Comparison of ENCODE assay signal across 8 cellular contexts in the genomic region with DNA sequence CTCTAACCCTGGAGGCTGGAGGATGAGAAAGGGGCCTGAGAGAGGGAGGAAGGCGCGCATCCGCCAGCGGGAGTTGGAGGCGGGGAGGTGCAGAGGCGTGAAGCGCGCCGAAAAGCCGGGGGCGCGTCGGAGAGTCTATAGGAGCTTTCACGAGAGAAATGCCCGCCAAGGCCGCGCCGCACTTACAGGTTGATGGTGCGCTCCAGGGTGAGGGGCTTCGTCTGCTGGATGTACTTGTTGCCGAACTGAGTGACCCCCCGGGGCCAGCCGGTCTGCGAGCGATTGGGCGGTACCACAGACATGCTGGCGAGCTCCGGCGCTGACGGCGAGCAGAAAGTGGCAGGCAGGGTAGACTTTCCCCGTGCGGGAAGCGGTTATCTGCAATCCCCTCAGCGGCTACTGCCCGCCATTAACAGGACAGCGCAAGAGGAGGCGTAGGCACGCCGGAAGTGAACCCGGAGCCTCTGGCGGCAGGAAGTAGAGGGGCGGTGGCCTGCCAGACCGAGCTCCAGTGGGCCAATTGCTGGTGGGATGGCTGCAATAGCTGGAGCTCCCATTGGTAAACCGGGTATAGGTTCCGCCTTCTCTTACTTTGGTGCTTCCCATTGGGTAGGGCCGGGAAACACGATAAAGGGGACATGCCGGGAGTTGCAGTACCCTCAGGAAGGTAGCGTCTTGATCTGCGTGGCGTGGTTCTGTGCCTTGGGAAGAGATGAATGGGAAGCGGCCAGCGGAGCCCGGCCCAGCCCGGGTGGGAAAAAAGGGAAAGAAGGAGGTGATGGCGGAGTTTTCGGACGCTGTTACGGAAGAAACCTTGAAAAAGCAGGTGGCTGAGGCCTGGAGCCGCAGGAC. TPM values are rescaled to one million over a fixed set of nuclear protein-coding genes. Genes with fewer than 3 reads are reported as not detected.
DNase-seq lines count a peak whose midpoint lies in the region; TF ChIP-seq lines count a peak whose summit lies in the region.

A gene (minus strand): TSS at position 432 of the 852 bp plus-strand sequence. CDS start 130 bp downstream, at position 302.
A gene (plus strand): TSS at position 654 of the 852 bp plus-strand sequence. CDS start 59 bp downstream, at position 713.

- peaks cover 79% of the 10 kb centered on the region for H3K79me2 ChIP-seq in MM.1S (ENCODE audit: low read length)

- H3K9me3 ChIP-seq in ES-I3 (ENCODE audit: control insufficient read depth, insufficient read depth, low read length), result no peaks in the 10 kb centered on the region
- H3K9me3 ChIP-seq in HAP-1, result no peaks in the 10 kb centered on the region
- H3K9me3 ChIP-seq in MM.1S (replicated peaks; ENCODE audit: insufficient read depth, low read length), result no peaks in the 10 kb centered on the region

- H3K4me2 ChIP-seq in MM.1S (ENCODE audit: low read depth, low read length), result peak within 1 kb of the TSS; percentile 71

- peak within 1 kb of the TSS; percentile 94 to 95 (median 94) for H3K4me3 Mint-ChIP-seq in nephron
- H3K4me3 Mint-ChIP-seq in stimulated activated naive CD8-positive, alpha-beta T cell treated with anti-CD3 and anti-CD28 coated beads, Interleukin-15, Interleukin-2, amounts not matched to agents 100 ng/mL and 50 ng/mL, for 24 hours, result peak within 1 kb of the TSS; percentile 94

- H3K4me1 ChIP-seq in ES-I3 (ENCODE audit: insufficient read depth, low read length), result no peaks in the 10 kb centered on the region; the same call in 1 of the 2 replicates
- H3K4me1 ChIP-seq in HAP-1, result peaks cover 29% of the 10 kb centered on the region
- H3K4me1 ChIP-seq in MM.1S (ENCODE audit: low read length), result peaks cover 22% of the 10 kb centered on the region

- no peaks in the 10 kb centered on the region for H3K9me2 ChIP-seq in MM.1S (replicated peaks; ENCODE audit: insufficient read depth, low read length)

- H3K36me3 ChIP-seq in ES-I3 (ENCODE audit: insufficient read depth, low read length), result peaks cover 17% of the 10 kb centered on the region
- peaks cover 44% of the 10 kb centered on the region for H3K36me3 ChIP-seq in HAP-1 (replicated peaks)
- peaks cover 4% of the 10 kb centered on the region; the same call in 1 of the 2 replicates for H3K36me3 ChIP-seq in MM.1S (replicated peaks; ENCODE audit: insufficient read depth, low read length)

- in situ Hi-C loops in HAP-1 (cut with MboI; ENCODE audit: low sequenced_read_pairs), result no loop called here

- H3K27me3 Mint-ChIP-seq in nephron (ENCODE audit: low read depth), result no peaks in the 10 kb centered on the region
- H3K27me3 Mint-ChIP-seq in stimulated activated naive CD8-positive, alpha-beta T cell treated with anti-CD3 and anti-CD28 coated beads, Interleukin-15, Interleukin-2, amounts not matched to agents 100 ng/mL and 50 ng/mL, for 24 hours, result no peaks in the 10 kb centered on the region

- no peak for TF ChIP-seq CTCF in MM.1S (IDR thresholded peaks at IDR 0.05; ENCODE audit: low read length)
- no peak for TF ChIP-seq CTCF in fibroblast of the aortic adventitia (IDR thresholded peaks at IDR 0.05; ENCODE audit: insufficient read depth, low read length)
- TF ChIP-seq CTCF in nephron (IDR thresholded peaks at IDR 0.05; ENCODE audit: unreplicated experiment in 3 of 3), result no peak

- H3K9ac ChIP-seq in ES-I3 (ENCODE audit: low read depth, low read length) (peak within 1 kb of the TSS; percentile 82), MM.1S (ENCODE audit: low read length) (peak within 1 kb of the TSS; percentile 86)

- H3K27ac Mint-ChIP-seq in nephron, result peak within 1 kb of the TSS; percentile 80 to 94 (median 93)
- H3K27ac Mint-ChIP-seq in stimulated activated naive CD8-positive, alpha-beta T cell treated with anti-CD3 and anti-CD28 coated beads, Interleukin-15, Interleukin-2, amounts not matched to agents 100 ng/mL and 50 ng/mL, for 24 hours, result peak within 1 kb of the TSS; percentile 96

- peak within 1 kb of the TSS; percentile 83 for H3K4me3 ChIP-seq in HAP-1
- peak within 1 kb of the TSS; percentile 86 for H3K4me3 ChIP-seq in MM.1S (ENCODE audit: low read length)
- peak within 1 kb of the TSS; percentile 94 for H3K4me3 ChIP-seq in fibroblast of the aortic adventitia (ENCODE audit: low read depth, low read length)

- peaks cover 37% of the 10 kb centered on the region for H3K4me1 Mint-ChIP-seq in nephron
- H3K4me1 Mint-ChIP-seq in stimulated activated naive CD8-positive, alpha-beta T cell treated with anti-CD3 and anti-CD28 coated beads, Interleukin-15, Interleukin-2, amounts not matched to agents 100 ng/mL and 50 ng/mL, for 24 hours (ENCODE audit: low read depth), result peaks cover 51% of the 10 kb centered on the region

- 0 out of 2 replicates have a peak, but pooled peaks cover 12% of the 10 kb centered on the region for H3F3A ChIP-seq in MM.1S (ENCODE audit: insufficient read depth, low read length)

- H3K36me3 Mint-ChIP-seq in nephron (ENCODE audit: low read depth), result peaks cover 19% of the 10 kb centered on the region
- H3K36me3 Mint-ChIP-seq in stimulated activated naive CD8-positive, alpha-beta T cell treated with anti-CD3 and anti-CD28 coated beads, Interleukin-15, Interleukin-2, amounts not matched to agents 100 ng/mL and 50 ng/mL, for 24 hours (ENCODE audit: low read depth), result peaks cover 42% of the 10 kb centered on the region

- no peaks in the 10 kb centered on the region for H3K9me3 Mint-ChIP-seq in nephron
- no peaks in the 10 kb centered on the region for H3K9me3 Mint-ChIP-seq in stimulated activated naive CD8-positive, alpha-beta T cell treated with anti-CD3 and anti-CD28 coated beads, Interleukin-15, Interleukin-2, amounts not matched to agents 100 ng/mL and 50 ng/mL, for 24 hours

- H3K27me3 ChIP-seq in HAP-1 (ENCODE audit: low read depth) (no peaks in the 10 kb centered on the region), MM.1S (replicated peaks; ENCODE audit: insufficient read depth, low read length) (no peaks in the 10 kb centered on the region)

- H3K27ac ChIP-seq in MM.1S (ENCODE audit: low read length), result peak within 1 kb of the TSS; percentile 55; the same call in 1 of the 2 replicates

- H2AFZ ChIP-seq in MM.1S (ENCODE audit: low read length), result peak within 1 kb of the TSS; percentile 91

- DNase-seq in HAP-1 (ENCODE audit: low spot score in 2 of 2), result peak; percentile 95 to 99
- peak; percentile 97 for DNase-seq in MM.1S
- peak; percentile 88 for DNase-seq in SIG-M5 (lab: John Stamatoyannopoulos, UW)
- DNase-seq in activated gamma-delta T cell (lab: John Stamatoyannopoulos, UW), result peak; percentile 61
- DNase-seq in fibroblast of the aortic adventitia (ENCODE audit: low read depth), result peak; percentile 98

- peaks cover 9% of the 10 kb centered on the region; the same call in 1 of the 2 replicates for H4K20me1 ChIP-seq in MM.1S (ENCODE audit: insufficient read depth, low read length)

RNA-seq across cellular contexts. Expression of the first gene that starts in this region (rescaled TPM):
- 51.6 and 116 TPM in 2 replicates for total RNA-seq in fibroblast of the aortic adventitia (ENCODE audit: low replicate concordance)

RNA-seq across cellular contexts. Expression of the second gene that starts in this region (rescaled TPM):
- total RNA-seq in fibroblast of the aortic adventitia (ENCODE audit: low replicate concordance), result 50.0 and 95.0 TPM in 2 replicates

Comparison
In these comparisons a context has a peak if more than half of its experiments do, and no peak if none do; other contexts are left out.
1. Peak in every context shown above with its lines: DNase-seq, H3K4me3 ChIP-seq and H3K27ac ChIP-seq.